ENCODE assay signal across 9 cellular contexts in genomic region chr12:20367731-20368652, GRCh38. TPM values are rescaled to one million over a fixed set of nuclear protein-coding genes. Genes with fewer than 3 reads are reported as not detected.
DNase-seq lines count a peak whose midpoint lies in the region; ATAC-seq and TF ChIP-seq lines count a peak whose summit lies in the region.
"Had no signal": no experiment of that assay in that cellular context is flagged by ENCODE, and none has a peak within 500 bp of the region (broad histone marks: within the 10 kb centered on the region; RNA-seq: fewer than 3 reads in every experiment).

TSS of gene PDE3A (plus strand) at chr12:20368537. CDS start at chr12:20369285, 748 bp downstream.

- no peaks in the 10 kb centered on the region for H3K36me3 ChIP-seq in Caco-2 (ENCODE audit: control insufficient read depth, insufficient read depth, low read length)

- no peak within 1 kb of the TSS for H3K27ac Mint-ChIP-seq in Caco-2 (ENCODE audit: unreplicated experiment)
- H3K27ac Mint-ChIP-seq: IgD-negative memory B cell had no signal

- peaks cover 39% of the 10 kb centered on the region for H3K27me3 Mint-ChIP-seq in Caco-2 (ENCODE audit: insufficient read depth, unreplicated experiment)

- H3K4me1 ChIP-seq in Caco-2: peaks cover 9% of the 10 kb centered on the region; the same call in 1 of the 2 replicates

- peak within 1 kb of the TSS; percentile 39 for H3K4me3 ChIP-seq in Caco-2 (ENCODE audit: low read depth, low read length)

- no TSS peak for BruUV-seq in Caco-2 (replicated peaks; lab: Mats Ljungman, UMichigan)

- peak within 1 kb of the TSS; percentile 84 for H3K4me3 Mint-ChIP-seq in Caco-2 (ENCODE audit: unreplicated experiment)
- H3K4me3 Mint-ChIP-seq: IgD-negative memory B cell had no signal

- peaks cover 4% of the 10 kb centered on the region for H3K27me3 ChIP-seq in Caco-2 (replicated peaks; ENCODE audit: control insufficient read depth, insufficient read depth, low read length)

- TF ChIP-seq CTCF in Caco-2 (IDR thresholded peaks at IDR 0.05; ENCODE audit: insufficient read depth in 1 of 2, low read depth in 1 of 2, low read length in 1 of 2, severe bottlenecking in 1 of 2, unreplicated experiment in 1 of 2): peak in 1 of 2 experiments; percentile 12
- no peak for TF ChIP-seq CTCF in omental fat pad (IDR thresholded peaks at IDR 0.05)

- intact Hi-C loops in Caco-2 (cut with micrococcal nuclease; ENCODE audit: unreplicated experiment): no loop called here
- intact Hi-C loops in left cardiac atrium (cut with DNase I): loop anchor here in 1 of 2 donors (1.0 to 5.0 kb wide), 4 partner anchors 40 to 371 kb away; no protein-coding TSS in a partner anchor

- H3K4me1 Mint-ChIP-seq in Caco-2 (ENCODE audit: low read depth, unreplicated experiment): peaks cover 13% of the 10 kb centered on the region
- H3K4me1 Mint-ChIP-seq: IgD-negative memory B cell had no signal

- CTCF ChIA-PET in Caco-2 (lab: Charles Lee): interaction anchor here (0.7 kb wide), 3 partner anchors 177 to 448 kb away, joined by 3 to 4 read pairs (median 3); no protein-coding TSS in a partner anchor

- peak; percentile 71 to 76 for ATAC-seq in left cardiac atrium
- peak; percentile 81 for ATAC-seq in omental fat pad (ENCODE audit: low FRiP score)
- no peak for ATAC-seq in HG02588 (IDR thresholded peaks at IDR 0.05; ENCODE audit: unreplicated experiment)
- ATAC-seq in GM19397 (IDR thresholded peaks at IDR 0.05; ENCODE audit: unreplicated experiment): no peak

- H3K9me3 ChIP-seq in Caco-2: no peaks in the 10 kb centered on the region

- H3K9me3 Mint-ChIP-seq in Caco-2 (ENCODE audit: unreplicated experiment): no peaks in the 10 kb centered on the region

- POLR2A ChIA-PET in Caco-2 (lab: Charles Lee): no interaction called here

- DNase-seq in Caco-2 (peak; percentile 54 to 59), M059J (ENCODE audit: low read depth) (peak; percentile 78), amniotic stem cell (lab: John Stamatoyannopoulos, UW) (peak; percentile 70), left cardiac atrium (peak; percentile 83), omental fat pad (ENCODE audit: low spot score) (no peak), 8988T (no peak)

- no peaks in the 10 kb centered on the region for H3K36me3 Mint-ChIP-seq in Caco-2 (ENCODE audit: insufficient read depth, unreplicated experiment)
- H3K36me3 Mint-ChIP-seq: IgD-negative memory B cell had no signal

RNA-seq across cellular contexts. Expression of gene PDE3A, which starts in this region (rescaled TPM):
- total RNA-seq in Caco-2 (2022): 0.36 and 0.44 TPM in 2 replicates
- total RNA-seq in M059J (2014; rRNA removed; shearing (Covaris generic)): 13.5 and 18.9 TPM in 2 replicates
- 100 to 1,000 TPM in 1 of 2 donors, 10 to 100 TPM in 1; 66.8 to 157 TPM for total RNA-seq in left cardiac atrium
- total RNA-seq in omental fat pad: 10 to 100 TPM; 10.9 to 18.6 (median 13.7) TPM

Comparison
In these comparisons a context has a peak if more than half of its experiments do, and no peak if none do; other contexts are left out.
1. Peak in DNase-seq and H3K4me3 ChIP-seq in Caco-2; RNA of the gene not detected or under 1 TPM.
2. DNase-seq: peak in M059J (single experiment), amniotic stem cell (single experiment) and left cardiac atrium (single experiment); none in omental fat pad (single experiment) and 8988T (single experiment).
3. ATAC-seq: peak in left cardiac atrium (2 of 2) and omental fat pad (single experiment); none in HG02588 (single experiment) and GM19397 (single experiment).